Comparison of ENCODE assay signal across 8 cellular contexts in the genomic region with DNA sequence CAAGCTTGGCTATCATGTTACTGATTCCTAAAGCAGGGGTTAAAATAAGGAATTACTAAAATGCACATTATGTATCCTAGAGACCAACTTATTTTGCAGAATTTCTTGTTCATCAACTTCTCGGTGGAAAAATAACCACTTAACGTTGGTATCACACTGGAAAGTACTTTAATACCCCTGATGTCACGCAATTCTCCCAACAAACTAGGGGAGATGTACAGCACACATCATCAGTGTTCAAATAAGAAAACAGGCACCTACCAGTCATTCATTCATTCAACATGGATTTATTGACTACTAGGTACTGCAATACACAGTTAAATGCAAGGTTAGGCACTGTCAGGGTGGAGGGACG. TPM values are rescaled to one million over a fixed set of nuclear protein-coding genes. Genes with fewer than 3 reads are reported as not detected.
DNase-seq lines count a peak whose midpoint lies in the region; ATAC-seq and TF ChIP-seq lines count a peak whose summit lies in the region.

No MANE protein-coding gene starts in this region.

- peaks cover 16 to 41% (median 36%) of the 10 kb centered on the region in 7 donors for H3K4me1 Mint-ChIP-seq in naive thymus-derived CD4-positive, alpha-beta T cell

- peaks cover 45% of the 10 kb centered on the region for H3K36me3 ChIP-seq in KOPT-K1 (ENCODE audit: insufficient read depth, low read length)
- H3K36me3 ChIP-seq in naive thymus-derived CD4-positive, alpha-beta T cell (ENCODE audit: control insufficient read depth in 2 of 3, insufficient read depth in 3 of 3, low read length in 3 of 3), result peaks cover 24 to 37% (median 28%) of the 10 kb centered on the region in 3 experiments

- H3K4me3 ChIP-seq in AG04449 (ENCODE audit: low read depth, low read length), result peak overlapping the region; percentile 78
- peak overlapping the region; percentile 85 for H3K4me3 ChIP-seq in coronary artery
- peak overlapping the region; percentile 90 for H3K4me3 ChIP-seq in naive thymus-derived CD4-positive, alpha-beta T cell (ENCODE audit: low read length)

- no peaks in the 10 kb centered on the region for H3K27me3 Mint-ChIP-seq in naive thymus-derived CD4-positive, alpha-beta T cell

- peaks cover 9 to 30% (median 24%) of the 10 kb centered on the region in 5 donors for H3K36me3 Mint-ChIP-seq in naive thymus-derived CD4-positive, alpha-beta T cell

- intact Hi-C loops in naive thymus-derived CD4-positive, alpha-beta T cell (cut with micrococcal nuclease), result loop anchor here (1.0 kb wide), 5 partner anchors 13 to 132 kb away; partner anchors contain the start of genes C7orf57 (in 2 of the 2) and UPP1 (in 2 of the 2)

- peak overlapping the region; percentile 93 to 100 (median 99) for H3K27ac Mint-ChIP-seq in naive thymus-derived CD4-positive, alpha-beta T cell

- DNase-seq in AG04449 (ENCODE audit: low read depth, low spot score) (no peak), coronary artery (ENCODE audit: low spot score) (no peak), GOT3 (lab: John Stamatoyannopoulos, UW) (no peak), MV-4-11 (lab: John Stamatoyannopoulos, UW) (no peak), NCI-H128 (lab: John Stamatoyannopoulos, UW; ENCODE audit: unreplicated experiment) (no peak)
- DNase-seq in naive thymus-derived CD4-positive, alpha-beta T cell, result no peak

- no peak for ATAC-seq in naive thymus-derived CD4-positive, alpha-beta T cell
- ATAC-seq in HG02852 (IDR thresholded peaks at IDR 0.05; ENCODE audit: unreplicated experiment), result no peak

- no peaks in the 10 kb centered on the region for H3K27me3 ChIP-seq in naive thymus-derived CD4-positive, alpha-beta T cell (ENCODE audit: control insufficient read depth in 2 of 2, insufficient read depth in 2 of 2, low read length in 2 of 2)

- POLR2A ChIA-PET in AG04449 (lab: Yijun Ruan, JAX), result no interaction called here
- POLR2A ChIA-PET in naive thymus-derived CD4-positive, alpha-beta T cell (lab: Charles Lee), result interaction anchor here (0.6 to 2.2 kb wide), 8 partner anchors 9 to 131 kb away, joined by 3 to 8 read pairs (median 4); partner anchors contain the start of gene UPP1

- no peak for TF ChIP-seq CTCF in AG04449 (IDR thresholded peaks at IDR 0.05; ENCODE audit: insufficient read depth, low read length, missing control alignments)
- no peak for TF ChIP-seq CTCF in coronary artery (IDR thresholded peaks at IDR 0.05)

- H3K4me1 ChIP-seq in naive thymus-derived CD4-positive, alpha-beta T cell (ENCODE audit: control insufficient read depth in 2 of 2, insufficient read depth in 2 of 2, low read length in 2 of 2), result peaks cover 10 to 13% of the 10 kb centered on the region in 2 donors

- peak overlapping the region; percentile 73 for H3K27ac ChIP-seq in KOPT-K1 (ENCODE audit: low read depth, low read length, poor library complexity, severe bottlenecking)
- H3K27ac ChIP-seq in coronary artery, result peak overlapping the region; percentile 76 to 92
- H3K27ac ChIP-seq in naive thymus-derived CD4-positive, alpha-beta T cell (ENCODE audit: low read depth, low read length), result peak overlapping the region; percentile 94

- CTCF ChIA-PET in AG04449 (lab: Yijun Ruan, JAX), result interaction anchor here (1.2 to 2.1 kb wide), 8 partner anchors 9 to 179 kb away, joined by 3 to 18 read pairs (median 10); no protein-coding TSS in a partner anchor
- CTCF ChIA-PET in naive thymus-derived CD4-positive, alpha-beta T cell (lab: Charles Lee), result interaction anchor here (1.3 kb wide), 1 partner anchor 13 kb away, joined by 7 read pairs; no protein-coding TSS in a partner anchor

- H3K9me3 Mint-ChIP-seq in naive thymus-derived CD4-positive, alpha-beta T cell, result no peaks in the 10 kb centered on the region

- H3K4me3 Mint-ChIP-seq in naive thymus-derived CD4-positive, alpha-beta T cell, result peak overlapping the region; percentile 81 to 99 (median 94)

- H3K9me3 ChIP-seq in KOPT-K1 (ENCODE audit: insufficient read depth, low read length, poor library complexity, severe bottlenecking), result no peaks in the 10 kb centered on the region
- no peaks in the 10 kb centered on the region for H3K9me3 ChIP-seq in naive thymus-derived CD4-positive, alpha-beta T cell (ENCODE audit: control insufficient read depth in 2 of 3, low read length in 3 of 3)

RNA-seq across cellular contexts. Expression of gene HUS1, which starts 0.6 kb away (rescaled TPM):
- 10 to 100 TPM; 39.2 to 84.0 (median 79.2) TPM for total RNA-seq in naive thymus-derived CD4-positive, alpha-beta T cell
- polyA plus RNA-seq in naive thymus-derived CD4-positive, alpha-beta T cell, result 10 to 100 TPM; 36.1 to 44.0 TPM

RNA-seq across cellular contexts. Expression of gene PKD1L1, which starts 30.5 kb away (rescaled TPM):
- total RNA-seq in naive thymus-derived CD4-positive, alpha-beta T cell, result 1 to 10 TPM in 2 of 5 experiments, under 1 TPM in 3; 0.07 to 1.5 (median 0.95) TPM
- under 1 TPM in 1 of 2 donors, not detected in 1; 0.08 TPM for polyA plus RNA-seq in naive thymus-derived CD4-positive, alpha-beta T cell

RNA-seq across cellular contexts. Expression of gene SUN3, which starts 50.1 kb away (rescaled TPM):
- total RNA-seq in naive thymus-derived CD4-positive, alpha-beta T cell, result 1 to 10 TPM in 1 of 5 experiments, under 1 TPM in 2, not detected in 2; 0.53 to 1.5 (median 0.84) TPM
- 1 to 10 TPM in 1 of 2 donors, not detected in 1; 2.7 TPM for polyA plus RNA-seq in naive thymus-derived CD4-positive, alpha-beta T cell

RNA-seq across cellular contexts. Expression of gene C7orf57, which starts 56.6 kb away (rescaled TPM):
- under 1 TPM in 2 of 5 experiments, not detected in 3; 0.17 to 0.80 TPM for total RNA-seq in naive thymus-derived CD4-positive, alpha-beta T cell
- under 1 TPM; 0.08 to 0.13 TPM for polyA plus RNA-seq in naive thymus-derived CD4-positive, alpha-beta T cell
